ENCODE assay signal across 22 cellular contexts in the genomic region with DNA sequence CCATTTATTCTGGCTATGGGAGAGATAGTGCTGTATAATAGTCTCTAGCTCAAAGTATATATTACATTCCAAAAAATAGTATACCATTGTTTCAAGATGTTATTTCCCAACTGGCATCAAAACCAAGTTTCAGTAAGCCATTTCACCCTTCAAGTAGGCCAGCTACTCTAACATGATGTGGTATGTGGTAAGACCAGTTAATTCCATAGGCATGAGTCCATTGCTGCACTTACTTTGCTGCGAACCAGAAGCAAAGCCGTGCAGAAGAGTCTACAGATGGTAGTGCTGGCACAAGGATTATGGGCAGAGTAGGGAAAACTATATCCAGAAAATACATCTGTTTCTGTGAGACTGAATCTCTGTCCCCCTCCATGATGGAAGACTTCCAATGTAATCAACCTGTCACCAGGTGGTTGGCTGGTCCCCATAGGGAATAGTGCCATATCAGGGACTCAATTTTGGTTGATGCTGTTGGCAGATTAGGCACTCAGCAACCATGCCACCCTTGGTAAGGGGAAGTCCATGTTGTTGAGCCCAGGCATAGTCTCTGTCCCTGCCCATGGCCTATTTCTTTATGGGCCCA. TPM values are rescaled to one million over a fixed set of nuclear protein-coding genes. Genes with fewer than 3 reads are reported as not detected.
DNase-seq lines count a peak whose midpoint lies in the region; ATAC-seq, FAIRE-seq and TF ChIP-seq lines count a peak whose summit lies in the region.
"Had no signal": no experiment of that assay in that cellular context is flagged by ENCODE, and none has a peak within 500 bp of the region (broad histone marks: within the 10 kb centered on the region; RNA-seq: fewer than 3 reads in every experiment).

No MANE protein-coding gene starts in this region.

- H2BK15ac ChIP-seq in IMR-90 (ENCODE audit: low read depth, low read length) = no peak overlapping the region

- H4K8ac ChIP-seq in IMR-90 (ENCODE audit: low read depth in 2 of 2, low read length in 2 of 2) = no peak overlapping the region

- H4K20me1 ChIP-seq in IMR-90 (ENCODE audit: insufficient read depth, low read length) = no peaks in the 10 kb centered on the region

- CTCF ChIA-PET in IMR-90 (lab: Yijun Ruan, JAX) = interaction anchor here (1.0 to 1.3 kb wide), 2 partner anchors 26 to 167 kb away, joined by 3 to 6 read pairs; no protein-coding TSS in a partner anchor

- dilution Hi-C loops in IMR-90 (cut with HindIII; ENCODE audit: low sequenced_read_pairs, unreplicated experiment) = no loop called here

- H3K9me3 ChIP-seq in IMR-90 (ENCODE audit: control insufficient read depth, insufficient read depth, low read length) = no peaks in the 10 kb centered on the region
- H3K9me3 ChIP-seq: gastrocnemius medialis, lower lobe of right lung, Peyer's patch, psoas muscle had no signal

- H3K27me3 ChIP-seq in IMR-90 (ENCODE audit: control insufficient read depth, insufficient read depth, low read length) (peaks cover 34% of the 10 kb centered on the region), bronchial epithelial cell (ENCODE audit: control insufficient read depth, insufficient read depth, low read length) (no peaks in the 10 kb centered on the region), foreskin keratinocyte (no peaks in the 10 kb centered on the region)
- H3K27me3 ChIP-seq: brain microvascular endothelial cell, gastrocnemius medialis, Peyer's patch had no signal

- H3K9ac ChIP-seq in IMR-90 (ENCODE audit: low read depth, low read length) = no peak overlapping the region

- in situ Hi-C loops in IMR-90 (cut with MboI; ENCODE audit: low sequenced_read_pairs) = no loop called here

- no peak overlapping the region for H3K4ac ChIP-seq in IMR-90 (ENCODE audit: low read depth, low read length)

- POLR2A ChIA-PET in IMR-90 (lab: Charles Lee; ENCODE audit: unreplicated experiment) = no interaction called here

- no CpG with 5 or more reads among the region's 2 CpGs for WGBS in IMR-90 (ENCODE audit: extremely low coverage in 2 of 2, insufficient read length in 1 of 2), 2 experiments

- H2AK5ac ChIP-seq in IMR-90 (ENCODE audit: low read depth, low read length) = no peak overlapping the region

- H3K4me3 ChIP-seq in AG10803 (ENCODE audit: low read length) = no peak overlapping the region
- H3K4me3 ChIP-seq in IMR-90 (ENCODE audit: insufficient read depth, low read depth, low read length) = no peak overlapping the region
- H3K4me3 ChIP-seq in bronchial epithelial cell (ENCODE audit: low read depth, low read length) = no peak overlapping the region
- H3K4me3 ChIP-seq: coronary artery, gastrocnemius medialis, GM12878, lower lobe of right lung, Peyer's patch, psoas muscle had no signal

- no peak for TF ChIP-seq POLR2A in IMR-90 (IDR thresholded peaks at IDR 0.05; ENCODE audit: low read depth, low read length)
- TF ChIP-seq POLR2A in GM12892 (IDR thresholded peaks at IDR 0.05; ENCODE audit: low read depth, low read length) = no peak

- peak overlapping the region; percentile 14 for H2AFZ ChIP-seq in IMR-90 (replicated peaks; ENCODE audit: low read length, poor library complexity)

- no peak overlapping the region for H2BK20ac ChIP-seq in IMR-90 (ENCODE audit: low read depth, low read length)

- H3K79me1 ChIP-seq in IMR-90 (ENCODE audit: low read depth in 1 of 2, low read length in 2 of 2) = no peaks in the 10 kb centered on the region

- no peak for TF ChIP-seq RAD21 in IMR-90 (IDR thresholded peaks at IDR 0.05; ENCODE audit: low read length)

- intact Hi-C loops in IMR-90 (cut with micrococcal nuclease) = loop anchor here (5.0 kb wide), 1 partner anchor 172 kb away; no protein-coding TSS in a partner anchor
- intact Hi-C loops in cardiac septum (cut with DNase I) = no loop called here

- H2BK5ac ChIP-seq in IMR-90 (ENCODE audit: low read depth, low read length, poor library complexity, severe bottlenecking) = no peak overlapping the region

- FAIRE-seq in bronchial epithelial cell (lab: Jason Lieb, UNC) (no peak), GM12892 (lab: Jason Lieb, UNC) (no peak)
- FAIRE-seq: GM12878, keratinocyte had no signal

- ATAC-seq in IMR-90 (ENCODE audit: low read depth) = peak; percentile 66
- peak; percentile 55 for ATAC-seq in foreskin keratinocyte
- no peak for ATAC-seq in HG03097 (IDR thresholded peaks at IDR 0.05; ENCODE audit: low FRiP score, unreplicated experiment)
- ATAC-seq: activated CD8-positive, alpha-beta memory T cell treated with anti-CD3 and anti-CD28 coated beads, Interleukin-2, amount 10 ng/mL, durations not matched to agents 7 days and 5 days; gastrocnemius medialis; GM12878; lower lobe of right lung; psoas muscle had no signal

- H3K27ac ChIP-seq in IMR-90 (ENCODE audit: insufficient read depth, low read length) (no peak overlapping the region), foreskin keratinocyte (no peak overlapping the region)
- H3K27ac ChIP-seq: brain microvascular endothelial cell, coronary artery, gastrocnemius medialis, lower lobe of right lung, Peyer's patch, psoas muscle, VCaP had no signal

- H3K18ac ChIP-seq in IMR-90 (ENCODE audit: low read depth, low read length) = no peak overlapping the region

- H3K56ac ChIP-seq in IMR-90 (ENCODE audit: extremely low read depth, insufficient read depth, low read length) = no peak overlapping the region

- H2BK120ac ChIP-seq in IMR-90 (ENCODE audit: low read depth, low read length) = no peak overlapping the region

- no peak overlapping the region for H2AK9ac ChIP-seq in IMR-90 (replicated peaks; ENCODE audit: low read depth, low read length, poor library complexity)

- no peak overlapping the region for H3K23ac ChIP-seq in IMR-90 (ENCODE audit: low read depth, low read length)

- TF ChIP-seq CTCF in AG10803 (conservative IDR thresholded peaks at IDR 0.05; ENCODE audit: low read length) = no peak
- no peak for TF ChIP-seq CTCF in IMR-90 (conservative IDR thresholded peaks at IDR 0.05; ENCODE audit: low read depth, low read length)
- TF ChIP-seq CTCF in bronchial epithelial cell (IDR thresholded peaks at IDR 0.05; ENCODE audit: insufficient read depth, low read length, severe bottlenecking) = no peak
- TF ChIP-seq CTCF in foreskin keratinocyte (conservative IDR thresholded peaks at IDR 0.05) = no peak

- H3K4me2 ChIP-seq in IMR-90 (ENCODE audit: low read depth, low read length) = no peak overlapping the region

- H4K91ac ChIP-seq in IMR-90 (ENCODE audit: insufficient read depth, low read depth, low read length) = no peak overlapping the region

- H3K36me3 ChIP-seq in IMR-90 (ENCODE audit: control insufficient read depth, insufficient read depth, low read length) = no peaks in the 10 kb centered on the region
- H3K36me3 ChIP-seq in bronchial epithelial cell (ENCODE audit: control insufficient read depth, insufficient read depth, low read length) = no peaks in the 10 kb centered on the region
- H3K36me3 ChIP-seq: brain microvascular endothelial cell, gastrocnemius medialis, lower lobe of right lung, Peyer's patch had no signal

- H3K4me1 ChIP-seq in IMR-90 (ENCODE audit: control insufficient read depth, insufficient read depth, low read length) (no peaks in the 10 kb centered on the region), foreskin keratinocyte (no peaks in the 10 kb centered on the region)
- H3K4me1 ChIP-seq: gastrocnemius medialis, lower lobe of right lung, Peyer's patch, psoas muscle had no signal

- H3K9me1 ChIP-seq in IMR-90 (ENCODE audit: insufficient read depth, low read length) = no peaks in the 10 kb centered on the region

- DNase-seq in AG10803 (ENCODE audit: low read depth) (peak; percentile 82), IMR-90 (peak; percentile 52), bronchial epithelial cell (ENCODE audit: low read depth) (peak; percentile 57), foreskin keratinocyte (peak; percentile 19 to 61), GM12892 (ENCODE audit: insufficient read length) (no peak), NCI-H1092 (lab: John Stamatoyannopoulos, UW) (no peak), cardiac septum (ENCODE audit: low spot score) (no peak)
- DNase-seq: activated CD4-positive, alpha-beta T cell treated with anti-CD3 and anti-CD28 coated beads, Interleukin-2, amount 10 ng/mL, durations not matched to agents 24 days and 14 days; activated CD8-positive, alpha-beta memory T cell treated with anti-CD3 and anti-CD28 coated beads, Interleukin-2, amount 10 ng/mL, durations not matched to agents 7 days and 5 days; brain microvascular endothelial cell; DMS 273 treated with DMSO at 0.1 percent for 48 hours; gastrocnemius medialis; GF-D8; lower lobe of right lung; Peyer's patch; psoas muscle; substantia nigra had no signal

- H3K14ac ChIP-seq in IMR-90 (replicated peaks; ENCODE audit: low read depth, low read length) = no peak overlapping the region

- no TSS peak for BruUV-seq in IMR-90 (replicated peaks; lab: Mats Ljungman, UMichigan)

- H4K5ac ChIP-seq in IMR-90 (ENCODE audit: low read depth, low read length) = no peak overlapping the region

TF ChIP-seq in IMR-90, 13 proteins besides CTCF, POLR2A, EP300 and RAD21:
- TF ChIP-seq CEBPB (IDR thresholded peaks at IDR 0.05; ENCODE audit: low read depth, low read length) = 0 out of 2 replicates have a peak, but pooled peaks have one; percentile 14
- TF ChIP-seq, protein P1, sequence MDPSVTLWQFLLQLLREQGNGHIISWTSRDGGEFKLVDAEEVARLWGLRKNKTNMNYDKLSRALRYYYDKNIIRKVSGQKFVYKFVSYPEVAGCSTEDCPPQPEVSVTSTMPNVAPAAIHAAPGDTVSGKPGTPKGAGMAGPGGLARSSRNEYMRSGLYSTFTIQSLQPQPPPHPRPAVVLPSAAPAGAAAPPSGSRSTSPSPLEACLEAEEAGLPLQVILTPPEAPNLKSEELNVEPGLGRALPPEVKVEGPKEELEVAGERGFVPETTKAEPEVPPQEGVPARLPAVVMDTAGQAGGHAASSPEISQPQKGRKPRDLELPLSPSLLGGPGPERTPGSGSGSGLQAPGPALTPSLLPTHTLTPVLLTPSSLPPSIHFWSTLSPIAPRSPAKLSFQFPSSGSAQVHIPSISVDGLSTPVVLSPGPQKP (IDR thresholded peaks at IDR 0.05; ENCODE audit: borderline replicate concordance, low read depth, low read length) = no peak
- TF ChIP-seq BHLHE40 (IDR thresholded peaks at IDR 0.05; ENCODE audit: low read depth, low read length) = no peak

RNA-seq across cellular contexts. Expression of a gene that starts 49.8 kb away (rescaled TPM):
- 80.5 and 99.8 TPM in 2 replicates for total RNA-seq in IMR-90 (2012; rRNA removed)
- 118 and 125 TPM in 2 replicates for polyA plus RNA-seq in IMR-90 (2012; rRNA removed)
- polyA plus RNA-seq in IMR-90 (2012; cell fraction: cytosol; rRNA removed) = 142 and 162 TPM in 2 replicates
- 53.3 and 65.7 TPM in 2 replicates for polyA plus RNA-seq in IMR-90 (2012; cell fraction: nucleus; rRNA removed; ENCODE audit: low replicate concordance)
- 70.0 and 75.9 TPM in 2 replicates for total RNA-seq in bronchial epithelial cell
- total RNA-seq in foreskin keratinocyte = 111 and 113 TPM in 2 replicates
- 161 and 172 TPM in 2 replicates for polyA plus RNA-seq in foreskin keratinocyte
- polyA plus RNA-seq in GM12892 (2012; ENCODE audit: missing spikeins) = 97.8 TPM
- total RNA-seq in cardiac septum = 85.2 TPM

Comparison
In these comparisons a context has a peak if more than half of its experiments do, and no peak if none do; other contexts are left out.
1. DNase-seq: peak in AG10803 (single experiment), IMR-90 (single experiment), bronchial epithelial cell (single experiment) and foreskin keratinocyte (2 of 2); none in GM12892 (single experiment), NCI-H1092 (single experiment) and cardiac septum (single experiment).